1 cellular context compared by ENCODE assay signal in the genomic region with DNA sequence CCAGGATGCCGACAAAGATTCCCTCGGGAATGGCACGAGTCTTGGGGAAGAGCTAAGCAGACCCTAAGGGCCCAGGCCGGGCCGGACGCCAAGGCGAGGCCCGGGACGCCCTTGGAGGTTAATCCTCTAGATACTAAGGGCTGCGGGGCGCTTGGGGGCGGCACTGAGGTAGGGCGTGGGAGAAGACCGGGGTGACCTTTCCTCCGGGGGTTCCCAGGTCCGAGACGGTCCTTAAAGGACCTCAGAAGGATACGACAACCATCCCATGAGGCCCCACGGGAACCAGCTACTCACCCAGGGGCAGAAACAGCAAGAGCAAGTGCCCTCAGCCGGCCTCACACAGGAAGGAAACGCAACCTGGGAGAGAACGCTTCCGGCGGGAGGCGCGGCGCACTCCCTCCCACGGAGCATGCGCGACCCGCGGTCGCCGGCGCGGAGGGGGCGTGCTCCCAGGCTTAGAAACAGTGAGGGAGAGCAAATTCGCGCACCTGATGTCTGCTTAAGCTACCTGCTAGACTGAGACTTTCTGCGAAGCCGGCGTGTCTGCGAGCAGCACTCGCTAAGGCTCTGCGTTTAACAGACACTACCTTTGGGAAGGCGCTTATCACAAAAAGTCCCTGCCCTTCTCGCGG.
A peak's percentile ranks its signal among the peaks of the same experiment; 100 is the strongest.
TF ChIP-seq lines count a peak whose summit lies in the region.

A gene with protein sequence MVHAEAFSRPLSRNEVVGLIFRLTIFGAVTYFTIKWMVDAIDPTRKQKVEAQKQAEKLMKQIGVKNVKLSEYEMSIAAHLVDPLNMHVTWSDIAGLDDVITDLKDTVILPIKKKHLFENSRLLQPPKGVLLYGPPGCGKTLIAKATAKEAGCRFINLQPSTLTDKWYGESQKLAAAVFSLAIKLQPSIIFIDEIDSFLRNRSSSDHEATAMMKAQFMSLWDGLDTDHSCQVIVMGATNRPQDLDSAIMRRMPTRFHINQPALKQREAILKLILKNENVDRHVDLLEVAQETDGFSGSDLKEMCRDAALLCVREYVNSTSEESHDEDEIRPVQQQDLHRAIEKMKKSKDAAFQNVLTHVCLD (minus strand): TSS at position 354 of the 632 bp plus-strand sequence. CDS start 3,627 bp downstream, outside the sequence.

TF ChIP-seq in HepG2, 621 proteins besides CTCF, POLR2A, EP300 and RAD21 (continued from another document and continues in another):
- no peak; the same call in 1 of the 2 replicates for TF ChIP-seq ZNF782 (CRISPR knock-in tag; IDR thresholded peaks at IDR 0.05; ENCODE audit: borderline replicate concordance)
- TF ChIP-seq ZFP82 (CRISPR knock-in tag; IDR thresholded peaks at IDR 0.05; ENCODE audit: borderline replicate concordance), result no peak
- TF ChIP-seq, protein P1, sequence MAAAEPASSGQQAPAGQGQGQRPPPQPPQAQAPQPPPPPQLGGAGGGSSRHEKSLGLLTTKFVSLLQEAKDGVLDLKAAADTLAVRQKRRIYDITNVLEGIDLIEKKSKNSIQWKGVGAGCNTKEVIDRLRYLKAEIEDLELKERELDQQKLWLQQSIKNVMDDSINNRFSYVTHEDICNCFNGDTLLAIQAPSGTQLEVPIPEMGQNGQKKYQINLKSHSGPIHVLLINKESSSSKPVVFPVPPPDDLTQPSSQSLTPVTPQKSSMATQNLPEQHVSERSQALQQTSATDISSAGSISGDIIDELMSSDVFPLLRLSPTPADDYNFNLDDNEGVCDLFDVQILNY (CRISPR knock-in tag; conservative IDR thresholded peaks at IDR 0.05), result peak; percentile 11; the same call in 1 of the 2 replicates
- TF ChIP-seq ZNF768 (CRISPR knock-in tag; IDR thresholded peaks at IDR 0.05), result peak; percentile 89
- no peak for TF ChIP-seq ETV6 (CRISPR knock-in tag; conservative IDR thresholded peaks at IDR 0.05)
- TF ChIP-seq ZFAT (CRISPR knock-in tag; conservative IDR thresholded peaks at IDR 0.05), result no peak
- peak; percentile 15; the same call in 1 of the 2 replicates for TF ChIP-seq ELF3 (CRISPR knock-in tag; IDR thresholded peaks at IDR 0.05)
- no peak for TF ChIP-seq ZNF703 (CRISPR knock-in tag; IDR thresholded peaks at IDR 0.05; ENCODE audit: borderline replicate concordance)
- TF ChIP-seq, protein P2, sequence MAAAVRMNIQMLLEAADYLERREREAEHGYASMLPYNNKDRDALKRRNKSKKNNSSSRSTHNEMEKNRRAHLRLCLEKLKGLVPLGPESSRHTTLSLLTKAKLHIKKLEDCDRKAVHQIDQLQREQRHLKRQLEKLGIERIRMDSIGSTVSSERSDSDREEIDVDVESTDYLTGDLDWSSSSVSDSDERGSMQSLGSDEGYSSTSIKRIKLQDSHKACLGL (CRISPR knock-in tag; IDR thresholded peaks at IDR 0.05), result peak; percentile 85; the same call in 1 of the 2 replicates
- TF ChIP-seq NR3C1 (CRISPR knock-in tag; IDR thresholded peaks at IDR 0.05), result no peak
- no peak for TF ChIP-seq ZFP37 (CRISPR knock-in tag; IDR thresholded peaks at IDR 0.05; ENCODE audit: borderline replicate concordance)
- no peak for TF ChIP-seq FOXA1 (IDR thresholded peaks at IDR 0.05)
- TF ChIP-seq FOXA1 (CRISPR knock-in tag; IDR thresholded peaks at IDR 0.05), result no peak
- no peak for TF ChIP-seq ZNF530 (CRISPR knock-in tag; IDR thresholded peaks at IDR 0.05; ENCODE audit: low read depth)
- peak; percentile 65; the same call in 1 of the 2 replicates for TF ChIP-seq TEAD2 (CRISPR knock-in tag; IDR thresholded peaks at IDR 0.05)
- no peak; the same call in 1 of the 2 replicates for TF ChIP-seq SIN3A (IDR thresholded peaks at IDR 0.05; ENCODE audit: borderline replicate concordance, low read depth, low read length)
- no peak for TF ChIP-seq ZSCAN31 (CRISPR knock-in tag; IDR thresholded peaks at IDR 0.05; ENCODE audit: low read depth)
- TF ChIP-seq, protein P3, sequence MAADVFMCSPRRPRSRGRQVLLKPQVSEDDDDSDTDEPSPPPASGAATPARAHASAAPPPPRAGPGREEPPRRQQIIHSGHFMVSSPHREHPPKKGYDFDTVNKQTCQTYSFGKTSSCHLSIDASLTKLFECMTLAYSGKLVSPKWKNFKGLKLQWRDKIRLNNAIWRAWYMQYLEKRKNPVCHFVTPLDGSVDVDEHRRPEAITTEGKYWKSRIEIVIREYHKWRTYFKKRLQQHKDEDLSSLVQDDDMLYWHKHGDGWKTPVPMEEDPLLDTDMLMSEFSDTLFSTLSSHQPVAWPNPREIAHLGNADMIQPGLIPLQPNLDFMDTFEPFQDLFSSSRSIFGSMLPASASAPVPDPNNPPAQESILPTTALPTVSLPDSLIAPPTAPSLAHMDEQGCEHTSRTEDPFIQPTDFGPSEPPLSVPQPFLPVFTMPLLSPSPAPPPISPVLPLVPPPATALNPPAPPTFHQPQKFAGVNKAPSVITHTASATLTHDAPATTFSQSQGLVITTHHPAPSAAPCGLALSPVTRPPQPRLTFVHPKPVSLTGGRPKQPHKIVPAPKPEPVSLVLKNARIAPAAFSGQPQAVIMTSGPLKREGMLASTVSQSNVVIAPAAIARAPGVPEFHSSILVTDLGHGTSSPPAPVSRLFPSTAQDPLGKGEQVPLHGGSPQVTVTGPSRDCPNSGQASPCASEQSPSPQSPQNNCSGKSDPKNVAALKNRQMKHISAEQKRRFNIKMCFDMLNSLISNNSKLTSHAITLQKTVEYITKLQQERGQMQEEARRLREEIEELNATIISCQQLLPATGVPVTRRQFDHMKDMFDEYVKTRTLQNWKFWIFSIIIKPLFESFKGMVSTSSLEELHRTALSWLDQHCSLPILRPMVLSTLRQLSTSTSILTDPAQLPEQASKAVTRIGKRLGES (CRISPR knock-in tag; IDR thresholded peaks at IDR 0.05; ENCODE audit: borderline replicate concordance), result no peak
- TF ChIP-seq, protein P4, sequence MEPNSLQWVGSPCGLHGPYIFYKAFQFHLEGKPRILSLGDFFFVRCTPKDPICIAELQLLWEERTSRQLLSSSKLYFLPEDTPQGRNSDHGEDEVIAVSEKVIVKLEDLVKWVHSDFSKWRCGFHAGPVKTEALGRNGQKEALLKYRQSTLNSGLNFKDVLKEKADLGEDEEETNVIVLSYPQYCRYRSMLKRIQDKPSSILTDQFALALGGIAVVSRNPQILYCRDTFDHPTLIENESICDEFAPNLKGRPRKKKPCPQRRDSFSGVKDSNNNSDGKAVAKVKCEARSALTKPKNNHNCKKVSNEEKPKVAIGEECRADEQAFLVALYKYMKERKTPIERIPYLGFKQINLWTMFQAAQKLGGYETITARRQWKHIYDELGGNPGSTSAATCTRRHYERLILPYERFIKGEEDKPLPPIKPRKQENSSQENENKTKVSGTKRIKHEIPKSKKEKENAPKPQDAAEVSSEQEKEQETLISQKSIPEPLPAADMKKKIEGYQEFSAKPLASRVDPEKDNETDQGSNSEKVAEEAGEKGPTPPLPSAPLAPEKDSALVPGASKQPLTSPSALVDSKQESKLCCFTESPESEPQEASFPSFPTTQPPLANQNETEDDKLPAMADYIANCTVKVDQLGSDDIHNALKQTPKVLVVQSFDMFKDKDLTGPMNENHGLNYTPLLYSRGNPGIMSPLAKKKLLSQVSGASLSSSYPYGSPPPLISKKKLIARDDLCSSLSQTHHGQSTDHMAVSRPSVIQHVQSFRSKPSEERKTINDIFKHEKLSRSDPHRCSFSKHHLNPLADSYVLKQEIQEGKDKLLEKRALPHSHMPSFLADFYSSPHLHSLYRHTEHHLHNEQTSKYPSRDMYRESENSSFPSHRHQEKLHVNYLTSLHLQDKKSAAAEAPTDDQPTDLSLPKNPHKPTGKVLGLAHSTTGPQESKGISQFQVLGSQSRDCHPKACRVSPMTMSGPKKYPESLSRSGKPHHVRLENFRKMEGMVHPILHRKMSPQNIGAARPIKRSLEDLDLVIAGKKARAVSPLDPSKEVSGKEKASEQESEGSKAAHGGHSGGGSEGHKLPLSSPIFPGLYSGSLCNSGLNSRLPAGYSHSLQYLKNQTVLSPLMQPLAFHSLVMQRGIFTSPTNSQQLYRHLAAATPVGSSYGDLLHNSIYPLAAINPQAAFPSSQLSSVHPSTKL (CRISPR knock-in tag; IDR thresholded peaks at IDR 0.05), result 0 out of 2 replicates have a peak, but pooled peaks have one; percentile 29
- no peak for TF ChIP-seq MTA1 (CRISPR knock-in tag; IDR thresholded peaks at IDR 0.05; ENCODE audit: borderline replicate concordance)
- TF ChIP-seq, protein P5, sequence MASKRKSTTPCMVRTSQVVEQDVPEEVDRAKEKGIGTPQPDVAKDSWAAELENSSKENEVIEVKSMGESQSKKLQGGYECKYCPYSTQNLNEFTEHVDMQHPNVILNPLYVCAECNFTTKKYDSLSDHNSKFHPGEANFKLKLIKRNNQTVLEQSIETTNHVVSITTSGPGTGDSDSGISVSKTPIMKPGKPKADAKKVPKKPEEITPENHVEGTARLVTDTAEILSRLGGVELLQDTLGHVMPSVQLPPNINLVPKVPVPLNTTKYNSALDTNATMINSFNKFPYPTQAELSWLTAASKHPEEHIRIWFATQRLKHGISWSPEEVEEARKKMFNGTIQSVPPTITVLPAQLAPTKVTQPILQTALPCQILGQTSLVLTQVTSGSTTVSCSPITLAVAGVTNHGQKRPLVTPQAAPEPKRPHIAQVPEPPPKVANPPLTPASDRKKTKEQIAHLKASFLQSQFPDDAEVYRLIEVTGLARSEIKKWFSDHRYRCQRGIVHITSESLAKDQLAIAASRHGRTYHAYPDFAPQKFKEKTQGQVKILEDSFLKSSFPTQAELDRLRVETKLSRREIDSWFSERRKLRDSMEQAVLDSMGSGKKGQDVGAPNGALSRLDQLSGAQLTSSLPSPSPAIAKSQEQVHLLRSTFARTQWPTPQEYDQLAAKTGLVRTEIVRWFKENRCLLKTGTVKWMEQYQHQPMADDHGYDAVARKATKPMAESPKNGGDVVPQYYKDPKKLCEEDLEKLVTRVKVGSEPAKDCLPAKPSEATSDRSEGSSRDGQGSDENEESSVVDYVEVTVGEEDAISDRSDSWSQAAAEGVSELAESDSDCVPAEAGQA (IDR thresholded peaks at IDR 0.05; ENCODE audit: low read depth), result no peak
- TF ChIP-seq, protein P5 (CRISPR knock-in tag; IDR thresholded peaks at IDR 0.05; ENCODE audit: borderline replicate concordance), result no peak
- TF ChIP-seq, protein P6, sequence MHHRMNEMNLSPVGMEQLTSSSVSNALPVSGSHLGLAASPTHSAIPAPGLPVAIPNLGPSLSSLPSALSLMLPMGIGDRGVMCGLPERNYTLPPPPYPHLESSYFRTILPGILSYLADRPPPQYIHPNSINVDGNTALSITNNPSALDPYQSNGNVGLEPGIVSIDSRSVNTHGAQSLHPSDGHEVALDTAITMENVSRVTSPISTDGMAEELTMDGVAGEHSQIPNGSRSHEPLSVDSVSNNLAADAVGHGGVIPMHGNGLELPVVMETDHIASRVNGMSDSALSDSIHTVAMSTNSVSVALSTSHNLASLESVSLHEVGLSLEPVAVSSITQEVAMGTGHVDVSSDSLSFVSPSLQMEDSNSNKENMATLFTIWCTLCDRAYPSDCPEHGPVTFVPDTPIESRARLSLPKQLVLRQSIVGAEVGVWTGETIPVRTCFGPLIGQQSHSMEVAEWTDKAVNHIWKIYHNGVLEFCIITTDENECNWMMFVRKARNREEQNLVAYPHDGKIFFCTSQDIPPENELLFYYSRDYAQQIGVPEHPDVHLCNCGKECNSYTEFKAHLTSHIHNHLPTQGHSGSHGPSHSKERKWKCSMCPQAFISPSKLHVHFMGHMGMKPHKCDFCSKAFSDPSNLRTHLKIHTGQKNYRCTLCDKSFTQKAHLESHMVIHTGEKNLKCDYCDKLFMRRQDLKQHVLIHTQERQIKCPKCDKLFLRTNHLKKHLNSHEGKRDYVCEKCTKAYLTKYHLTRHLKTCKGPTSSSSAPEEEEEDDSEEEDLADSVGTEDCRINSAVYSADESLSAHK (CRISPR knock-in tag; IDR thresholded peaks at IDR 0.05; ENCODE audit: borderline replicate concordance), result no peak
- peak; percentile 60; the same call in 1 of the 2 replicates for TF ChIP-seq ZBTB38 (CRISPR knock-in tag; IDR thresholded peaks at IDR 0.05)
- no peak; the same call in 1 of the 2 replicates for TF ChIP-seq ZNF790 (CRISPR knock-in tag; IDR thresholded peaks at IDR 0.05; ENCODE audit: borderline replicate concordance)
- peak; percentile 53; the same call in 1 of the 2 replicates for TF ChIP-seq WIZ (CRISPR knock-in tag; IDR thresholded peaks at IDR 0.05)
- TF ChIP-seq NONO (IDR thresholded peaks at IDR 0.05), result no peak
- TF ChIP-seq NONO (CRISPR knock-in tag; conservative IDR thresholded peaks at IDR 0.05), result no peak
- TF ChIP-seq KLF6 (CRISPR knock-in tag; IDR thresholded peaks at IDR 0.05), result peak; percentile 73; the same call in 1 of the 2 replicates
- TF ChIP-seq, protein P7, sequence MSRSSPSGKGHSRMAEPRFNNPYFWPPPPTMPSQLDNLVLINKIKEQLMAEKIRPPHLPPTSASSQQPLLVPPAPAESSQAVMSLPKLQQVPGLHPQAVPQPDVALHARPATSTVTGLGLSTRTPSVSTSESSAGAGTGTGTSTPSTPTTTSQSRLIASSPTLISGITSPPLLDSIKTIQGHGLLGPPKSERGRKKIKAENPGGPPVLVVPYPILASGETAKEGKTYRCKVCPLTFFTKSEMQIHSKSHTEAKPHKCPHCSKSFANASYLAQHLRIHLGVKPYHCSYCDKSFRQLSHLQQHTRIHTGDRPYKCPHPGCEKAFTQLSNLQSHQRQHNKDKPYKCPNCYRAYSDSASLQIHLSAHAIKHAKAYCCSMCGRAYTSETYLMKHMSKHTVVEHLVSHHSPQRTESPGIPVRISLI (CRISPR knock-in tag; IDR thresholded peaks at IDR 0.05; ENCODE audit: borderline replicate concordance), result no peak
- TF ChIP-seq KLF15 (CRISPR knock-in tag; IDR thresholded peaks at IDR 0.05; ENCODE audit: borderline replicate concordance), result no peak
- TF ChIP-seq ELF4 (CRISPR knock-in tag; IDR thresholded peaks at IDR 0.05; ENCODE audit: borderline replicate concordance), result no peak
- TF ChIP-seq, protein P8, sequence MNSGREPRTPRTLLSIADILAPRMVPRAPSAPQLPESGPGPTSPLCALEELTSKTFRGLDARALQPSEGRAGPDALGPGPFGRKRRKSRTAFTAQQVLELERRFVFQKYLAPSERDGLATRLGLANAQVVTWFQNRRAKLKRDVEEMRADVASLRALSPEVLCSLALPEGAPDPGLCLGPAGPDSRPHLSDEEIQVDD (CRISPR knock-in tag; IDR thresholded peaks at IDR 0.05; ENCODE audit: borderline replicate concordance), result no peak
- TF ChIP-seq AGO2 (optimal IDR thresholded peaks at IDR 0.05; ENCODE audit: low read depth, low read length), result no peak
- TF ChIP-seq PCBP2 (optimal IDR thresholded peaks at IDR 0.05; ENCODE audit: low read depth, low read length, poor library complexity, severe bottlenecking), result no peak
- TF ChIP-seq TOPORS (CRISPR knock-in tag; IDR thresholded peaks at IDR 0.05), result no peak
- no peak for TF ChIP-seq SOX6 (IDR thresholded peaks at IDR 0.05)
- peak; percentile 53; the same call in 1 of the 2 replicates for TF ChIP-seq SOX6 (CRISPR knock-in tag; IDR thresholded peaks at IDR 0.05)
- no peak; the same call in 1 of the 2 replicates for TF ChIP-seq RCOR2 (CRISPR knock-in tag; IDR thresholded peaks at IDR 0.05)
- peak; percentile 19 for TF ChIP-seq HDAC2 (CRISPR knock-in tag; IDR thresholded peaks at IDR 0.05)
